In genomic region chr1:223052931-223053330, GRCh38 we compare ENCODE assay signal across 22 cellular contexts.
A peak's percentile ranks its signal among the peaks of the same experiment; 100 is the strongest.
DNase-seq lines count a peak whose midpoint lies in the region; ATAC-seq and TF ChIP-seq lines count a peak whose summit lies in the region.
"Had no signal": no experiment of that assay in that cellular context is flagged by ENCODE, and none has a peak within 500 bp of the region (broad histone marks: within the 10 kb centered on the region; RNA-seq: fewer than 3 reads in every experiment).

No MANE protein-coding gene starts in this region.

- intact Hi-C loops in ovary (cut with DNase I): no loop called here

- no peaks in the 10 kb centered on the region for H3K36me3 ChIP-seq in ovary
- H3K36me3 ChIP-seq: cardiac muscle cell, gastroesophageal sphincter had no signal

- 68 to 82% (median 75%) methylated on average over 5 of the region's 5 CpGs for WGBS in ovary, 3 donors

- no peak for TF ChIP-seq POLR2A in ovary (IDR thresholded peaks at IDR 0.05)

- H3K27me3 ChIP-seq in ovary: no peaks in the 10 kb centered on the region
- H3K27me3 ChIP-seq: cardiac muscle cell, gastroesophageal sphincter, testis had no signal

- H3K4me3 ChIP-seq in retinal pigment epithelial cell (ENCODE audit: low read length): no peak overlapping the region
- no peak overlapping the region for H3K4me3 ChIP-seq in ovary
- H3K4me3 ChIP-seq: cardiac muscle cell, gastroesophageal sphincter, testis had no signal

- no peaks in the 10 kb centered on the region for H3K9me3 ChIP-seq in ovary
- H3K9me3 ChIP-seq: gastroesophageal sphincter, testis had no signal

- TF ChIP-seq CTCF in retinal pigment epithelial cell (conservative IDR thresholded peaks at IDR 0.05; ENCODE audit: low read depth, low read length) (no peak), ovary (IDR thresholded peaks at IDR 0.05) (no peak)

- TF ChIP-seq EP300 in ovary (IDR thresholded peaks at IDR 0.05): no peak

- no peaks in the 10 kb centered on the region for H3K4me1 ChIP-seq in ovary (ENCODE audit: insufficient read depth)
- H3K4me1 ChIP-seq: gastroesophageal sphincter, testis had no signal

- no peak overlapping the region for H3K27ac ChIP-seq in ovary
- H3K27ac ChIP-seq: cardiac muscle cell, gastroesophageal sphincter, testis had no signal

- DNase-seq in GM03348 (ENCODE audit: low spot score): peak; percentile 29
- DNase-seq in NCI-H82 (lab: John Stamatoyannopoulos, UW): peak; percentile 98
- peak; percentile 2 for DNase-seq in retinal pigment epithelial cell (ENCODE audit: low read depth)
- no peak for DNase-seq in stimulated activated CD8-positive, alpha-beta memory T cell treated with anti-CD3 and anti-CD28 coated beads, Interleukin-4, amount 100 ng/mL, for 48 hours
- no peak for DNase-seq in ovary
- DNase-seq in NCI-H510A (lab: John Stamatoyannopoulos, UW): no peak
- DNase-seq: activated CD4-positive, alpha-beta T cell treated with anti-CD3 and anti-CD28 coated beads for 48 hours; activated CD8-positive, alpha-beta memory T cell treated with anti-CD3 and anti-CD28 coated beads, Interleukin-2, amount 10 ng/mL, durations not matched to agents 7 days and 5 days; CD4-positive, CD25-positive, alpha-beta regulatory T cell; dermis blood vessel endothelial cell; DMS153; NCI-H1417 treated with DMSO at 0.1 percent for 48 hours; NCI-H2171; NCI-H748 treated with DMSO at 0.1 percent for 48 hours; OCI-M1; SHP77 treated with DMSO at 0.1 percent for 48 hours; T-helper 1 cell; testis had no signal

- ATAC-seq in esophagus mucosa: peak; percentile 66
- ATAC-seq: activated CD8-positive, alpha-beta memory T cell treated with anti-CD3 and anti-CD28 coated beads, Interleukin-2, amount 10 ng/mL, durations not matched to agents 7 days and 5 days; gastroesophageal sphincter; stimulated activated memory B cell treated with anti-CD40 and anti-IgM and Interleukin-4, amounts not matched to agents 10 μg/mL and 1 μg/mL and 100 μg/mL, for 72 hours had no signal

Comparison
In these comparisons a context has a peak if more than half of its experiments do, and no peak if none do; other contexts are left out.
1. DNase-seq: peak in GM03348 (single experiment), NCI-H82 (single experiment) and retinal pigment epithelial cell (single experiment); none in stimulated activated CD8-positive, alpha-beta memory T cell treated with anti-CD3 and anti-CD28 coated beads, Interleukin-4, amount 100 ng/mL, for 48 hours (single experiment), ovary (0 of 5) and NCI-H510A (single experiment).